18 cellular contexts compared by ENCODE assay signal in the genomic region with DNA sequence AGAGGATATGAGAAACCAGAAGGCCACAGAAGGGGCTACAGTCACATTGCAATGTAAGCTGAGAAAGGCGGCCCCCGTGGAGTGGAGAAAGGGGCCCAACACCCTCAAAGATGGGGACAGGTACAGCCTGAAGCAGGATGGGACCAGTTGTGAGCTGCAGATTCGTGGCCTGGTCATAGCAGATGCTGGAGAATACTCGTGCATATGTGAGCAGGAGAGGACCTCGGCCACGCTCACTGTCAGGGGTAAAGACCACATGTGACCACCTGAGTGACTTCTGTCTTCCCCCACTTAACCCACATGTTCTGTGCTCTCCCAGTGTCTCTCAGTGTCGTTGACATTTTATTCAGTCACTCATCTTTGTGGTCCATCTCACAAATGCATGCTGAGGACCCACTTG.
"Had no signal": no experiment of that assay in that cellular context is flagged by ENCODE, and none has a peak within 500 bp of the region (broad histone marks: within the 10 kb centered on the region; RNA-seq: fewer than 3 reads in every experiment).

No MANE protein-coding gene starts in this region.

- ATAC-seq: effector memory CD8-positive, alpha-beta T cell; left lobe of liver; right cardiac atrium; stimulated activated effector memory CD8-positive, alpha-beta T cell treated with anti-CD3 and anti-CD28 coated beads, Interleukin-12 subunit alpha, Interleukin-12 subunit beta, amount 100 ng/mL, for 72 hours; stimulated activated naive CD8-positive, alpha-beta T cell treated with anti-CD3 and anti-CD28 coated beads, Interleukin-15, Interleukin-2, amounts not matched to agents 100 U/mL and 50 U/mL, for 24 hours had no signal

- H3K27me3 Mint-ChIP-seq: dendritic cell treated with granulocyte-macrophage colony-stimulating factor and Interleukin-4, amounts not matched to agents 40 ng/mL and 50 ng/mL, for 4 days; effector memory CD8-positive, alpha-beta T cell; naive B cell had no signal

- H3K4me3 Mint-ChIP-seq: dendritic cell treated with granulocyte-macrophage colony-stimulating factor and Interleukin-4, amounts not matched to agents 40 ng/mL and 50 ng/mL, for 4 days; effector memory CD8-positive, alpha-beta T cell; neural crest cell; stimulated activated effector memory CD8-positive, alpha-beta T cell treated with anti-CD3 and anti-CD28 coated beads, Interleukin-12 subunit alpha, Interleukin-12 subunit beta, amount 100 ng/mL, for 72 hours had no signal

- H3K4me1 Mint-ChIP-seq: naive B cell; neural crest cell; stimulated activated effector memory CD8-positive, alpha-beta T cell treated with anti-CD3 and anti-CD28 coated beads, Interleukin-12 subunit alpha, Interleukin-12 subunit beta, amount 100 ng/mL, for 72 hours had no signal

- H3K27ac Mint-ChIP-seq: dendritic cell treated with granulocyte-macrophage colony-stimulating factor and Interleukin-4, amounts not matched to agents 40 ng/mL and 50 ng/mL, for 4 days; effector memory CD8-positive, alpha-beta T cell; naive B cell; stimulated activated effector memory CD8-positive, alpha-beta T cell treated with anti-CD3 and anti-CD28 coated beads, Interleukin-12 subunit alpha, Interleukin-12 subunit beta, amount 100 ng/mL, for 72 hours had no signal

- H3K36me3 Mint-ChIP-seq: stimulated activated effector memory CD8-positive, alpha-beta T cell treated with anti-CD3 and anti-CD28 coated beads, Interleukin-12 subunit alpha, Interleukin-12 subunit beta, amount 100 ng/mL, for 72 hours had no signal

- DNase-seq: cerebellar nuclear complex; effector memory CD8-positive, alpha-beta T cell; esophagus squamous epithelium; foreskin fibroblast; hippocampal formation; kidney glomerular epithelial cell; mesendoderm; naive B cell; stimulated activated CD4-positive, alpha-beta T cell treated with anti-CD3 and anti-CD28 coated beads, Interleukin-4, amount 100 ng/mL, for 1 hour; stimulated activated CD8-positive, alpha-beta memory T cell treated with anti-CD3 and anti-CD28 coated beads, Interleukin-4, amount 100 ng/mL, for 48 hours; stimulated activated naive CD8-positive, alpha-beta T cell treated with anti-CD3 and anti-CD28 coated beads, Interleukin-15, Interleukin-2, amounts not matched to agents 100 U/mL and 50 U/mL, for 24 hours; thyroid gland; upper lobe of left lung had no signal
